Comparison of ENCODE assay signal across 13 cellular contexts in genomic region chr20:38889792-38890496, GRCh38. TPM values are rescaled to one million over a fixed set of nuclear protein-coding genes. Genes with fewer than 3 reads are reported as not detected.
DNase-seq lines count a peak whose midpoint lies in the region; ATAC-seq, FAIRE-seq and TF ChIP-seq lines count a peak whose summit lies in the region.
"Had no signal": no experiment of that assay in that cellular context is flagged by ENCODE, and none has a peak within 500 bp of the region (broad histone marks: within the 10 kb centered on the region; RNA-seq: fewer than 3 reads in every experiment).

No MANE protein-coding gene starts in this region.

- H3K9me3 Mint-ChIP-seq in central memory CD8-positive, alpha-beta T cell, result no peaks in the 10 kb centered on the region

- peaks cover 62% of the 10 kb centered on the region for H3K4me1 Mint-ChIP-seq in central memory CD8-positive, alpha-beta T cell

- no peak overlapping the region for H3K9ac ChIP-seq in OCI-LY3 (ENCODE audit: low read length)

- ATAC-seq in central memory CD8-positive, alpha-beta T cell (replicated peaks; ENCODE audit: extremely low read depth, poor library complexity, severe bottlenecking), result no peak
- ATAC-seq in heart left ventricle, result no peak

- WGBS in heart left ventricle, 4 donors, result 63 to 81% (median 68%) methylated on average over 12 to 13 of the region's 13 CpGs

- H3K4me1 ChIP-seq in OCI-LY3 (ENCODE audit: low read length) (peaks cover 60% of the 10 kb centered on the region), heart left ventricle (peaks cover 0 to 21% (median 7%) of the 10 kb centered on the region in 12 donors)

- H3K27me3 ChIP-seq in OCI-LY3 (ENCODE audit: low read depth, low read length) (no peaks in the 10 kb centered on the region), heart left ventricle (peaks cover 0 to 10% (median 0%) of the 10 kb centered on the region in 9 donors)
- H3K27me3 ChIP-seq: upper lobe of left lung had no signal

- H3K36me3 ChIP-seq in OCI-LY3 (replicated peaks; ENCODE audit: low read depth, low read length) (peaks cover 59% of the 10 kb centered on the region), heart left ventricle (peaks cover 0 to 11% (median 0%) of the 10 kb centered on the region in 9 donors)
- H3K36me3 ChIP-seq: esophagus squamous epithelium, upper lobe of left lung had no signal

- H3K27ac ChIP-seq in OCI-LY3 (ENCODE audit: low read length) (peak overlapping the region; percentile 95), heart left ventricle (no peak overlapping the region)
- H3K27ac ChIP-seq: esophagus squamous epithelium, upper lobe of left lung had no signal

- no peaks in the 10 kb centered on the region for H3K27me3 Mint-ChIP-seq in central memory CD8-positive, alpha-beta T cell

- FAIRE-seq in GM12891 (lab: Jason Lieb, UNC), result peak; percentile 54
- FAIRE-seq: D721Med had no signal

- TF ChIP-seq POLR2A in GM12891 (IDR thresholded peaks at IDR 0.05; ENCODE audit: low read depth, low read length) (no peak), heart left ventricle (IDR thresholded peaks at IDR 0.05) (no peak)

- H3K36me3 Mint-ChIP-seq in central memory CD8-positive, alpha-beta T cell (ENCODE audit: insufficient read depth), result peaks cover 32% of the 10 kb centered on the region

- intact Hi-C loops in heart left ventricle (cut with DNase I), result loop anchor here in 9 of 10 donors (5.0 to 10.0 kb wide), 8 partner anchors 78 to 245 kb away; partner anchors contain the start of gene PPP1R16B (in 6 of the 9)

- DNase-seq in GM12891 (ENCODE audit: insufficient read length, low spot score) (no peak), occipital lobe (lab: John Stamatoyannopoulos, UW) (peak; percentile 78), iPS-NIHi7 (ENCODE audit: extremely low spot score) (no peak), NCI-H524 (lab: John Stamatoyannopoulos, UW) (no peak), heart left ventricle (no peak), HPDE6-E6E7 (ENCODE audit: extremely low spot score) (no peak)
- no peak for DNase-seq in central memory CD8-positive, alpha-beta T cell (ENCODE audit: low spot score in 2 of 2)
- DNase-seq: activated effector memory CD4-positive, alpha-beta T cell treated with anti-CD3 and anti-CD28 coated beads, Interleukin-2, amount 50 U/mL, for 16 hours; esophagus squamous epithelium; RPMI8226; upper lobe of left lung had no signal

- no peak overlapping the region for H3K4me2 ChIP-seq in OCI-LY3 (ENCODE audit: low read length)

- no peak overlapping the region for H3K4me3 ChIP-seq in OCI-LY3 (ENCODE audit: low read length)
- H3K4me3 ChIP-seq in heart left ventricle, result no peak overlapping the region
- H3K4me3 ChIP-seq: esophagus squamous epithelium, upper lobe of left lung had no signal

- TF ChIP-seq CTCF in OCI-LY3 (IDR thresholded peaks at IDR 0.05; ENCODE audit: low read depth, low read length), result no peak
- TF ChIP-seq CTCF in heart left ventricle (IDR thresholded peaks at IDR 0.05), result no peak

- H3K4me3 Mint-ChIP-seq in central memory CD8-positive, alpha-beta T cell, result no peak overlapping the region

- H4K20me1 ChIP-seq in OCI-LY3 (ENCODE audit: insufficient read depth, low read length), result peaks cover 38% of the 10 kb centered on the region

- peaks cover 96% of the 10 kb centered on the region for H3K79me2 ChIP-seq in OCI-LY3 (ENCODE audit: low read length)

- no peak overlapping the region for H2AFZ ChIP-seq in OCI-LY3 (ENCODE audit: low read depth, low read length)

- H3K9me3 ChIP-seq in OCI-LY3 (ENCODE audit: insufficient read depth, low read length) (no peaks in the 10 kb centered on the region), heart left ventricle (no peaks in the 10 kb centered on the region)
- H3K9me3 ChIP-seq: esophagus squamous epithelium, upper lobe of left lung had no signal

- peak overlapping the region; percentile 56 for H3K27ac Mint-ChIP-seq in central memory CD8-positive, alpha-beta T cell (ENCODE audit: low read depth)

TF ChIP-seq in GM12891, 5 proteins besides CTCF, POLR2A, EP300 and RAD21:
- no peak for TF ChIP-seq POLR2AphosphoS5 (IDR thresholded peaks at IDR 0.05; ENCODE audit: low read depth, low read length)
- TF ChIP-seq PAX5 (IDR thresholded peaks at IDR 0.05; ENCODE audit: insufficient read depth, low read length, severe bottlenecking), result no peak
- TF ChIP-seq SPI1 (IDR thresholded peaks at IDR 0.05; ENCODE audit: low read depth, low read length), result no peak
- no peak for TF ChIP-seq TAF1 (IDR thresholded peaks at IDR 0.05; ENCODE audit: low read depth, low read length)
- TF ChIP-seq POU2F2 (IDR thresholded peaks at IDR 0.05; ENCODE audit: low read depth, low read length), result no peak

RNA-seq across cellular contexts. Expression of gene FAM83D, which starts 36.3 kb away (rescaled TPM):
- 7.4 TPM for polyA plus RNA-seq in GM12891 (2012; ENCODE audit: low read depth, missing spikeins)
- total RNA-seq in occipital lobe, result 1.7 TPM
- 1 to 10 TPM in 2 of 9 donors, under 1 TPM in 7; 0.11 to 4.7 (median 0.56) TPM for total RNA-seq in heart left ventricle
- 1 to 10 TPM in 1 of 2 donors, not detected in 1; 1.3 TPM for polyA plus RNA-seq in heart left ventricle
